In the genomic region with DNA sequence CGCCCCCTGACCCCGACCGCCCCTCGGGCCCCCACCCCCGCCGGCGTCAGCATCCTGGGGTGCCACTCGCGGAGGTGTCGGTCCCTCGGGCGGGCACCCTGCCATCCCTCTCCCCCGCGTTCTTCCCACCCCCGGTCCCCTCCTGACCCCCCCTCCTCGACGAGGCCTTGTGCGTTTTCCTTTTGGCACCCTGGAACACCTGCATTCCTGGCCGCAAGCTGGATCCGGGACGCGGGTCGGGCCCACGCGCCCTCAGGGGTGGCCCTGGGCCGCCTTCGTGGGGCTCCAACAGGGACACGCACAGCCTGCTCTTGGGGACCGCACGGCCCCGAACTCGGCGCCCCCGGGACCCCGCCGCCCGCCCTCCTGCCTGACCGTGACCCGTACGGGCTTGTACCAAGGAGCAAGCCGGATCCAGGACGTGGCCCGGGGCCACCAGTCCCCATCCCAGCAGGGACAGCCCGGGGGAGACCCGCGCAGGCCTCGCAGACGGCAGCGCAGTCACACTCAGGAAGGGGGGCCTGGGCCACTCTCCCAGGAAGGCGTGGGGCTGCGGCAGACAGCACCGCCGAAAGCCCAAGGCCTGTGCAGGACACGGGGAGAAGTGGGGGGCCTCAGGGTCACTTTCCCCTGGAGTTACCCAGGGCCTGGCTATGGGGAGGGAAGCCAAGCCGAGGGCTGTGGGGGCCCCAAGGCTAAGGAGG, we compare ENCODE assay signal across 8 cellular contexts. TPM values are rescaled to one million over a fixed set of nuclear protein-coding genes. Genes with fewer than 3 reads are reported as not detected.
DNase-seq lines count a peak whose midpoint lies in the region; ATAC-seq and TF ChIP-seq lines count a peak whose summit lies in the region.

No MANE protein-coding gene starts in this region.

- H3K36me3 ChIP-seq in brain microvascular endothelial cell (replicated peaks) (no peaks in the 10 kb centered on the region), right lobe of liver (no peaks in the 10 kb centered on the region), upper lobe of right lung (no peaks in the 10 kb centered on the region)

- no peak for TF ChIP-seq CTCF in 22Rv1 (IDR thresholded peaks at IDR 0.05)
- no peak for TF ChIP-seq CTCF in brain microvascular endothelial cell (IDR thresholded peaks at IDR 0.05; ENCODE audit: low read depth, low read length, missing control alignments)
- TF ChIP-seq CTCF in right lobe of liver (IDR thresholded peaks at IDR 0.05): no peak
- TF ChIP-seq CTCF in upper lobe of right lung (IDR thresholded peaks at IDR 0.05): no peak

- peak overlapping the region; percentile 37 for H3K4me3 ChIP-seq in brain microvascular endothelial cell (ENCODE audit: low read depth, low read length)
- peak overlapping the region; percentile 47 to 63 (median 60) for H3K4me3 ChIP-seq in right lobe of liver
- H3K4me3 ChIP-seq in upper lobe of right lung: peak overlapping the region; percentile 55

- H3K9me3 ChIP-seq in right lobe of liver (no peaks in the 10 kb centered on the region), upper lobe of right lung (no peaks in the 10 kb centered on the region)

- intact Hi-C loops in right lobe of liver (cut with DNase I): no loop called here
- intact Hi-C loops in upper lobe of right lung (cut with DNase I): no loop called here

- H3K4me1 ChIP-seq in right lobe of liver (peaks cover 0 to 3% (median 0%) of the 10 kb centered on the region in 4 donors), upper lobe of right lung (peaks cover 7% of the 10 kb centered on the region)

- in situ Hi-C loops in brain microvascular endothelial cell (cut with HindIII; ENCODE audit: low pct_ligation_motif_present, low sequenced_read_pairs): no loop called here

- peak; percentile 16 for ATAC-seq in HG03066 (IDR thresholded peaks at IDR 0.05; ENCODE audit: low read depth, unreplicated experiment)
- ATAC-seq in right lobe of liver: no peak
- no peak for ATAC-seq in upper lobe of right lung

- no peak for TF ChIP-seq POLR2A in right lobe of liver (IDR thresholded peaks at IDR 0.05)

- 3% methylated on average over 20 of the region's 55 CpGs for WGBS in right lobe of liver (ENCODE audit: insufficient coverage, low coverage, low lambda C conversion rate, missing lambda C conversion rate)

- DNase-seq in brain microvascular endothelial cell (no peak), right lobe of liver (peak; percentile 42 to 67 (median 49)), upper lobe of right lung (peak; percentile 70), 8988T (no peak), NCI-H2081 (lab: John Stamatoyannopoulos, UW) (no peak)
- no peak for DNase-seq in stimulated activated CD4-positive, alpha-beta T cell treated with anti-CD3 and anti-CD28 coated beads, Interleukin-15, amount 100 ng/mL, for 24 hours

- H3K27ac ChIP-seq in 22Rv1 (peak overlapping the region; percentile 58), brain microvascular endothelial cell (no peak overlapping the region), right lobe of liver (peak overlapping the region in 2 of 3 donors; percentile 40 to 43), upper lobe of right lung (peak overlapping the region; percentile 55)

- no peaks in the 10 kb centered on the region for H3K27me3 ChIP-seq in brain microvascular endothelial cell (replicated peaks)
- no peaks in the 10 kb centered on the region for H3K27me3 ChIP-seq in right lobe of liver
- no peaks in the 10 kb centered on the region for H3K27me3 ChIP-seq in upper lobe of right lung

RNA-seq across cellular contexts. Expression of gene SLC19A1, which starts 0.6 kb away (rescaled TPM):
- total RNA-seq in right lobe of liver: 10 to 100 TPM in 4 of 6 experiments, 1 to 10 TPM in 2; 4.5 to 24.5 (median 15.7) TPM
- total RNA-seq in upper lobe of right lung: 39.3 TPM

Comparison
In these comparisons a context has a peak if more than half of its experiments do, and no peak if none do; other contexts are left out.
1. DNase-seq: peak in right lobe of liver (3 of 3) and upper lobe of right lung (single experiment); none in brain microvascular endothelial cell (single experiment), 8988T (single experiment), stimulated activated CD4-positive, alpha-beta T cell treated with anti-CD3 and anti-CD28 coated beads, Interleukin-15, amount 100 ng/mL, for 24 hours (single experiment) and NCI-H2081 (0 of 2).
2. Peak in every context shown above with its lines, with median percentiles within 50 percentile points of each other: H3K4me3 ChIP-seq.